14 cellular contexts compared by ENCODE assay signal in genomic region chr3:105802073-105802706, GRCh38.
DNase-seq lines count a peak whose midpoint lies in the region; ATAC-seq and TF ChIP-seq lines count a peak whose summit lies in the region.
"Had no signal": no experiment of that assay in that cellular context is flagged by ENCODE, and none has a peak within 500 bp of the region (broad histone marks: within the 10 kb centered on the region; RNA-seq: fewer than 3 reads in every experiment).

No MANE protein-coding gene starts in this region.

- no peak overlapping the region for H3K4me3 Mint-ChIP-seq in activated CD4-positive, alpha-beta T cell treated with anti-CD3 and anti-CD28 coated beads for 36 hours
- peak overlapping the region; percentile 14 for H3K4me3 Mint-ChIP-seq in activated naive CD8-positive, alpha-beta T cell
- no peak overlapping the region for H3K4me3 Mint-ChIP-seq in natural killer cell

- peaks cover 62% of the 10 kb centered on the region for H3K36me3 Mint-ChIP-seq in activated CD4-positive, alpha-beta T cell treated with anti-CD3 and anti-CD28 coated beads for 36 hours (ENCODE audit: low read depth)
- H3K36me3 Mint-ChIP-seq in activated naive CD8-positive, alpha-beta T cell: peaks cover 26% of the 10 kb centered on the region
- no peaks in the 10 kb centered on the region for H3K36me3 Mint-ChIP-seq in natural killer cell

- CTCF ChIA-PET in activated CD4-positive, alpha-beta T cell treated with anti-CD3 and anti-CD28 coated beads for 36 hours (lab: Charles Lee): interaction anchor here (0.8 to 1.4 kb wide), 2 partner anchors 9 to 32 kb away, joined by 3 to 4 read pairs; no protein-coding TSS in a partner anchor

- ATAC-seq in activated CD4-positive, alpha-beta T cell treated with anti-CD3 and anti-CD28 coated beads for 36 hours: no peak
- peak; percentile 19 for ATAC-seq in HG02798 (IDR thresholded peaks at IDR 0.05; ENCODE audit: poor library complexity, unreplicated experiment)
- ATAC-seq in natural killer cell: no peak
- ATAC-seq: lower lobe of right lung had no signal

- H3K27me3 Mint-ChIP-seq in activated CD4-positive, alpha-beta T cell treated with anti-CD3 and anti-CD28 coated beads for 36 hours: no peaks in the 10 kb centered on the region
- H3K27me3 Mint-ChIP-seq in activated naive CD8-positive, alpha-beta T cell: no peaks in the 10 kb centered on the region
- no peaks in the 10 kb centered on the region for H3K27me3 Mint-ChIP-seq in natural killer cell (ENCODE audit: low read depth in 2 of 2)

- intact Hi-C loops in activated CD4-positive, alpha-beta T cell treated with anti-CD3 and anti-CD28 coated beads for 36 hours (cut with DNase I, micrococcal nuclease): no loop called here
- intact Hi-C loops in natural killer cell (cut with micrococcal nuclease): no loop called here

- H3K9me3 Mint-ChIP-seq in activated CD4-positive, alpha-beta T cell treated with anti-CD3 and anti-CD28 coated beads for 36 hours (ENCODE audit: low read depth): peaks cover 4% of the 10 kb centered on the region
- peaks cover 4% of the 10 kb centered on the region for H3K9me3 Mint-ChIP-seq in activated naive CD8-positive, alpha-beta T cell (ENCODE audit: low read depth)
- no peaks in the 10 kb centered on the region for H3K9me3 Mint-ChIP-seq in natural killer cell

- peak overlapping the region; percentile 83 for H3K27ac Mint-ChIP-seq in activated CD4-positive, alpha-beta T cell treated with anti-CD3 and anti-CD28 coated beads for 36 hours
- peak overlapping the region; percentile 88 for H3K27ac Mint-ChIP-seq in activated naive CD8-positive, alpha-beta T cell
- H3K27ac Mint-ChIP-seq in natural killer cell: peak overlapping the region; percentile 77 to 89

- no peak for DNase-seq in activated CD4-positive, alpha-beta T cell treated with anti-CD3 and anti-CD28 coated beads for 36 hours
- no peak for DNase-seq in activated CD4-positive, alpha-beta T cell treated with anti-CD3 and anti-CD28 coated beads, Interleukin-2, amount 50 U/mL, for 48 hours
- no peak for DNase-seq in natural killer cell
- no peak for DNase-seq in NCI-H1417 treated with DMSO at 0.1 percent for 48 hours (lab: John Stamatoyannopoulos, UW)
- DNase-seq in NCI-H146 treated with DMSO at 0.1 percent for 48 hours (lab: John Stamatoyannopoulos, UW; ENCODE audit: unreplicated experiment): no peak
- no peak for DNase-seq in AG20443 (ENCODE audit: low spot score)
- DNase-seq: 8988T, Caco-2, lower lobe of right lung, NCI-H510A treated with DMSO at 0.1 percent for 48 hours, tibial artery, WERI-Rb-1 had no signal

- TF ChIP-seq CTCF in natural killer cell (IDR thresholded peaks at IDR 0.05): no peak

- POLR2A ChIA-PET in activated CD4-positive, alpha-beta T cell treated with anti-CD3 and anti-CD28 coated beads for 36 hours (lab: Charles Lee): interaction anchor here (1.2 kb wide), 1 partner anchor 25 kb away, joined by 3 read pairs; no protein-coding TSS in a partner anchor

- H3K4me1 Mint-ChIP-seq in activated CD4-positive, alpha-beta T cell treated with anti-CD3 and anti-CD28 coated beads for 36 hours: peaks cover 75% of the 10 kb centered on the region
- peaks cover 79% of the 10 kb centered on the region for H3K4me1 Mint-ChIP-seq in activated naive CD8-positive, alpha-beta T cell (ENCODE audit: low read depth)
- H3K4me1 Mint-ChIP-seq in natural killer cell: peaks cover 75 to 78% of the 10 kb centered on the region in 2 donors
